ENCODE assay signal across 29 cellular contexts in the genomic region with DNA sequence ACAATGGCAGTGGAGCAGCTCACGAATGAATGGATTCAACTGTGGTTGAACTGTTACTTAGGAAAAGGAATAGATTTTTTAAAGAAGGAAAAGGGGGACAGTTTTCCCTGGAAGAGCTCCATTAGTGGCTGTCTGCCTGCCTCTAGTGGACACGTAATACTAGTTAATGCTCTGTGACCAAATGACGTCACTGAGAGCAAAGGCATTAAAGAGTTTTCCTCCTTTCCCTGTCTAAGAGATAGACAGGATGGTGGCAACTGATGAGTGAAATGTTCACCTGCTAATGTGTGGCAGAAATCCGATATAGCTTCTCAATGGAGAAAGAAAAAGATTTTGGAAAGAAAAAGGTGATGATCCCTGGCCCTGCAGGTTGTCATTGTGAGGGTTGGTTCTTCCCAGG.
"Had no signal": no experiment of that assay in that cellular context is flagged by ENCODE, and none has a peak within 500 bp of the region (broad histone marks: within the 10 kb centered on the region; RNA-seq: fewer than 3 reads in every experiment).

No MANE protein-coding gene starts in this region.

- H3K4me1 ChIP-seq: colonic mucosa, gastrocnemius medialis had no signal

- H3K27me3 Mint-ChIP-seq: dendritic cell treated with granulocyte-macrophage colony-stimulating factor and Interleukin-4, amounts not matched to agents 40 ng/mL and 50 ng/mL, for 4 days; effector memory CD8-positive, alpha-beta T cell had no signal

- H3K4me3 Mint-ChIP-seq: dendritic cell treated with granulocyte-macrophage colony-stimulating factor and Interleukin-4, amounts not matched to agents 40 ng/mL and 50 ng/mL, for 4 days; effector memory CD8-positive, alpha-beta T cell; endodermal cell; immature natural killer cell; mesothelial cell of epicardium had no signal

- H3K36me3 ChIP-seq: colonic mucosa, esophagus squamous epithelium, gastrocnemius medialis, heart right ventricle, left lung, lower lobe of right lung had no signal

- H3K9me3 ChIP-seq: colonic mucosa, esophagus squamous epithelium, gastrocnemius medialis, heart right ventricle, left lung, lower lobe of right lung, mucosa of descending colon had no signal

- DNase-seq: cerebellar nuclear complex; colonic mucosa; cortex of kidney; effector CD8-positive, alpha-beta T cell; effector memory CD8-positive, alpha-beta T cell; endodermal cell; erythroblast; esophagus squamous epithelium; foreskin fibroblast; foreskin melanocyte; gastrocnemius medialis; glutamatergic neuron; head of caudate nucleus; heart right ventricle; hippocampal formation; immature natural killer cell; islet precursor cell; kidney; kidney glomerular epithelial cell; left cardiac atrium; left lung; left ventricle myocardium superior; lower lobe of right lung; mesenchymal stem cell; mucosa of descending colon had no signal

- H3K36me3 Mint-ChIP-seq: immature natural killer cell, mesothelial cell of epicardium had no signal

- H3K27ac Mint-ChIP-seq: dendritic cell treated with granulocyte-macrophage colony-stimulating factor and Interleukin-4, amounts not matched to agents 40 ng/mL and 50 ng/mL, for 4 days; effector memory CD8-positive, alpha-beta T cell; endodermal cell; immature natural killer cell; mesothelial cell of epicardium had no signal

- H3K27me3 ChIP-seq: colonic mucosa, esophagus squamous epithelium, gastrocnemius medialis, left lung had no signal

- H3K9me3 Mint-ChIP-seq: dendritic cell treated with granulocyte-macrophage colony-stimulating factor and Interleukin-4, amounts not matched to agents 40 ng/mL and 50 ng/mL, for 4 days; effector memory CD8-positive, alpha-beta T cell; endodermal cell; mesothelial cell of epicardium had no signal

- ATAC-seq: effector memory CD8-positive, alpha-beta T cell; esophagus mucosa; gastrocnemius medialis; heart right ventricle; left cardiac atrium; left lung; left ventricle myocardium superior; lower lobe of right lung; mucosa of descending colon had no signal

- H3K4me3 ChIP-seq: colonic mucosa, esophagus squamous epithelium, gastrocnemius medialis, heart right ventricle, left lung, lower lobe of right lung, mucosa of descending colon had no signal

- H3K27ac ChIP-seq: colonic mucosa, epithelial cell of prostate, esophagus squamous epithelium, gastrocnemius medialis, heart right ventricle, left lung, lower lobe of right lung had no signal
